23 cellular contexts compared by ENCODE assay signal in genomic region chr6:154307696-154308425, GRCh38.
"Had no signal": no experiment of that assay in that cellular context is flagged by ENCODE, and none has a peak within 500 bp of the region (broad histone marks: within the 10 kb centered on the region; RNA-seq: fewer than 3 reads in every experiment).

No MANE protein-coding gene starts in this region.

- H3K9me3 Mint-ChIP-seq: natural killer cell treated with Interleukin-12 subunit alpha and Interleukin-12 subunit beta and Interleukin-15 and Interleukin-18, amount 100 ng/mL, for 72 hours had no signal

- H3K4me3 Mint-ChIP-seq: immature natural killer cell; memory B cell; naive B cell; natural killer cell treated with Interleukin-12 subunit alpha and Interleukin-12 subunit beta and Interleukin-15 and Interleukin-18, amount 100 ng/mL, for 72 hours; neural crest cell; stimulated activated naive CD8-positive, alpha-beta T cell treated with anti-CD3 and anti-CD28 coated beads, Interleukin-15, amount 100 ng/mL, for 72 hours had no signal

- H3K36me3 ChIP-seq: right lobe of liver, suprapubic skin, vagina had no signal

- H3K27ac ChIP-seq: coronary artery, right lobe of liver, suprapubic skin, vagina had no signal

- H3K9me3 ChIP-seq: mucosa of descending colon, right lobe of liver, suprapubic skin, vagina had no signal

- H3K36me3 Mint-ChIP-seq: immature natural killer cell, memory B cell had no signal

- H3K27ac Mint-ChIP-seq: immature natural killer cell; naive B cell; natural killer cell treated with Interleukin-12 subunit alpha and Interleukin-12 subunit beta and Interleukin-15 and Interleukin-18, amount 100 ng/mL, for 72 hours had no signal

- H3K27me3 Mint-ChIP-seq: stimulated activated naive CD8-positive, alpha-beta T cell treated with anti-CD3 and anti-CD28 coated beads, Interleukin-15, amount 100 ng/mL, for 72 hours had no signal

- ATAC-seq: left colon; mucosa of descending colon; natural killer cell treated with Interleukin-12 subunit alpha and Interleukin-12 subunit beta and Interleukin-15 and Interleukin-18, amount 100 ng/mL, for 72 hours; stimulated activated naive CD8-positive, alpha-beta T cell treated with anti-CD3 and anti-CD28 coated beads, Interleukin-15, amount 100 ng/mL, for 72 hours had no signal

- DNase-seq: hypothalamus; immature natural killer cell; islet precursor cell; kidney glomerular epithelial cell; left colon; mucosa of descending colon; naive B cell; nucleus accumbens; retina; right lobe of liver; small intestine; stimulated activated CD4-positive, alpha-beta T cell treated with anti-CD3 and anti-CD28 coated beads, Interleukin-15, amount 100 ng/mL, for 24 hours; stimulated activated CD4-positive, alpha-beta T cell treated with anti-CD3 and anti-CD28 coated beads, Interleukin-2, amount 100 ng/mL, for 48 hours; stimulated activated naive CD4-positive, alpha-beta T cell; stimulated activated naive CD8-positive, alpha-beta T cell treated with anti-CD3 and anti-CD28 coated beads, Interleukin-15, amount 100 ng/mL, for 72 hours; trophoblast cell had no signal

- H3K4me3 ChIP-seq: coronary artery, lung, mucosa of descending colon, right lobe of liver, suprapubic skin, vagina had no signal

- H3K27me3 ChIP-seq: right lobe of liver, suprapubic skin, vagina had no signal

- H3K4me1 ChIP-seq: right lobe of liver, suprapubic skin, vagina had no signal
